In the genomic region with DNA sequence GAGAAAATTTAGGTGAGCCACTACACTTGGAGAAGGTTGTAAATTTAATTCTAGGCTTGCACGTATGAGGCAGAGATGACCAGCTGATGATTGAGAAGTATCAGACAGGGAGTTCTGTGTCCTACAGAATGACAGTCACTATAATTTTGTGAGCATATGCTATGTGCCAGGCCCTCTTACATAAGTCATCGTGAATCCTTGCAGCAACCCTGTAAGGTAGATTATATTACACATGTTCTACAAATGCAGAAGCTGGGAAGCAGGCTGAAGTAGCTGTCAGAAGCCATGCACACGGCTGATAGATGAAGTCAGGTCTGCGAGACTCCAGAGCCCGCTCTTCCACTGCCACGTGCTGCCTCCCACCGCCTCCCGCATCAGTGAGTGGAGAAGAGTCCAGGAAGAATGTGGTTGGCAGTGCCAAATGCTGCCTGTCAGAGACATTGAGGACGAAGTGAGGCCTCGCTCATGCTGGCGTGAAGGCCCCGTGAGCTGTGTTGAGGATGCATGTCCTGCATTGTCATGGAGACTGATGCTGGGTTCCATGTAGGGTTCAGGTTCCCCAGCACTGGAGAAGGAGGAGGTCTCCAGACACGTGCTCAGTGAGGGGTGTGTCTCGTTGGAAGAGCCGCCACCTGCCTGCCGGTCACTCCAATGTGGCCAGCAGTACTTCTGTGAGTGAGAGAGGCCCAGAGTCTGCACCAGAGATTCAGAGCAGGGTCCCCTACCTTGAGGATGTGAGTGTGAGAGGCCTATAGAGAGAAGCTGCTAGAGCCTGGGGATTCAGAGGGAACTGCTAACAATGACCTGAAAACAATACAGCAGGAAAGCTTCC, we compare ENCODE assay signal across 25 cellular contexts.
DNase-seq lines count a peak whose midpoint lies in the region; ATAC-seq, FAIRE-seq and TF ChIP-seq lines count a peak whose summit lies in the region.
"Had no signal": no experiment of that assay in that cellular context is flagged by ENCODE, and none has a peak within 500 bp of the region (broad histone marks: within the 10 kb centered on the region; RNA-seq: fewer than 3 reads in every experiment).

No MANE protein-coding gene starts in this region.

- no peaks in the 10 kb centered on the region for H3K36me3 ChIP-seq in PC-9 (ENCODE audit: low read depth)
- no peaks in the 10 kb centered on the region for H3K36me3 ChIP-seq in mammary epithelial cell (ENCODE audit: insufficient read depth, low read length)
- no peaks in the 10 kb centered on the region for H3K36me3 ChIP-seq in psoas muscle (ENCODE audit: insufficient read depth in 1 of 2, low read depth in 1 of 2)
- H3K36me3 ChIP-seq: HAP-1, upper lobe of right lung had no signal

- in situ Hi-C loops in mammary epithelial cell (cut with MboI; ENCODE audit: low sequenced_read_pairs in 2 of 2) = no loop called here

- no peaks in the 10 kb centered on the region for H3K9me3 ChIP-seq in PC-9 (ENCODE audit: insufficient read depth, low read depth)
- H3K9me3 ChIP-seq in mammary epithelial cell (replicated peaks; ENCODE audit: insufficient read depth, low read length) = no peaks in the 10 kb centered on the region
- H3K9me3 ChIP-seq in psoas muscle = no peaks in the 10 kb centered on the region
- H3K9me3 ChIP-seq: body of pancreas, HAP-1, upper lobe of right lung had no signal

- BruUV-seq in PC-9 (replicated peaks; lab: Mats Ljungman, UMichigan) (no TSS peak), mammary epithelial cell (replicated peaks; lab: Mats Ljungman, UMichigan) (no TSS peak)

- intact Hi-C loops in PC-9 (cut with micrococcal nuclease; ENCODE audit: unreplicated experiment) = loop anchor here (2.0 to 5.0 kb wide), 4 partner anchors 51 to 107 kb away; no protein-coding TSS in a partner anchor
- intact Hi-C loops in mammary epithelial cell (cut with micrococcal nuclease) = loop anchor here (1.0 to 5.0 kb wide), 4 partner anchors 51 to 598 kb away; no protein-coding TSS in a partner anchor
- intact Hi-C loops in psoas muscle (cut with DNase I) = no loop called here

- no peaks in the 10 kb centered on the region for H3K79me2 ChIP-seq in PC-9 (ENCODE audit: low read depth)
- no peaks in the 10 kb centered on the region for H3K79me2 ChIP-seq in mammary epithelial cell (ENCODE audit: insufficient read depth, low read length)
- H3K79me2 ChIP-seq: hepatocyte had no signal

- TF ChIP-seq CTCF in PC-9 (conservative IDR thresholded peaks at IDR 0.05) (no peak), mammary epithelial cell (conservative IDR thresholded peaks at IDR 0.05 in 1 of 2, IDR thresholded peaks at IDR 0.05 in 1 of 2; ENCODE audit: extremely low read depth in 1 of 2, insufficient read depth in 1 of 2, low read depth in 1 of 2, low read length in 2 of 2) (no peak), psoas muscle (IDR thresholded peaks at IDR 0.05) (no peak)

- peak overlapping the region; percentile 61 for H3K4me2 ChIP-seq in PC-9
- no peak overlapping the region for H3K4me2 ChIP-seq in mammary epithelial cell (ENCODE audit: insufficient read depth, low read depth, low read length)
- H3K4me2 ChIP-seq: hepatocyte had no signal

- no peak for FAIRE-seq in GM19239 (lab: Jason Lieb, UNC)
- FAIRE-seq: GM18507, small intestine had no signal

- H2AFZ ChIP-seq in PC-9 = no peak overlapping the region
- peak overlapping the region; percentile 35 for H2AFZ ChIP-seq in mammary epithelial cell (ENCODE audit: low read depth, low read length)
- H2AFZ ChIP-seq: hepatocyte had no signal

- peaks cover 30% of the 10 kb centered on the region for H3K4me1 ChIP-seq in PC-9 (replicated peaks; ENCODE audit: insufficient read depth)
- H3K4me1 ChIP-seq in mammary epithelial cell (ENCODE audit: insufficient read depth, low read length) = peaks cover 20% of the 10 kb centered on the region
- peaks cover 10% of the 10 kb centered on the region for H3K4me1 ChIP-seq in psoas muscle
- H3K4me1 ChIP-seq: body of pancreas, HAP-1, upper lobe of right lung had no signal

- DNase-seq in NCI-H2171 treated with DMSO at 0.1 percent for 48 hours (lab: John Stamatoyannopoulos, UW) = peak; percentile 37
- DNase-seq in NCI-H2171 (lab: John Stamatoyannopoulos, UW) = no peak
- DNase-seq in PC-9 = no peak
- no peak for DNase-seq in mammary epithelial cell
- no peak for DNase-seq in psoas muscle
- DNase-seq in DMS114 treated with DMSO at 0.1 percent for 48 hours (lab: John Stamatoyannopoulos, UW; ENCODE audit: unreplicated experiment) = no peak
- DNase-seq in stimulated activated CD4-positive, alpha-beta T cell treated with anti-CD3 and anti-CD28 coated beads, Interleukin-4, amount 100 ng/mL, for 24 hours = no peak
- no peak for DNase-seq in GM19239 (ENCODE audit: insufficient read length, low spot score)
- DNase-seq: activated CD4-positive, alpha-beta T cell treated with anti-CD3 and anti-CD28 coated beads, Interleukin-2, amount 50 U/mL, for 48 hours; activated CD4-positive, CD25-positive, alpha-beta regulatory T cell; activated effector memory CD4-positive, alpha-beta T cell treated with Interleukin-2 at 50 U/mL for 16 hours; activated naive CD8-positive, alpha-beta T cell treated with anti-CD3 and anti-CD28 coated beads, Interleukin-2, amount 10 ng/mL, durations not matched to agents 7 days and 5 days; body of pancreas; CD8-positive, alpha-beta memory T cell; effector CD8-positive, alpha-beta T cell; foreskin melanocyte; GF-D8; naive B cell; small intestine; stimulated activated CD4-positive, alpha-beta T cell treated with anti-CD3 and anti-CD28 coated beads, Interleukin-1b, Interleukin-23, amount 100 ng/mL, for 48 hours; T-helper 9 cell had no signal

- H3K27ac ChIP-seq in PC-9 (peak overlapping the region; percentile 66), mammary epithelial cell (ENCODE audit: insufficient read depth, low read depth, low read length) (peak overlapping the region; percentile 9), psoas muscle (peak overlapping the region; percentile 36)
- H3K27ac ChIP-seq: body of pancreas, hepatocyte, upper lobe of right lung had no signal

- H3K9me2 ChIP-seq in PC-9 (ENCODE audit: insufficient read depth) = no peaks in the 10 kb centered on the region

- no peak overlapping the region for H3K4me3 ChIP-seq in PC-9
- H3K4me3 ChIP-seq in mammary epithelial cell (replicated peaks in 1 of 3; ENCODE audit: insufficient read depth in 1 of 3, low read depth in 2 of 3, low read length in 3 of 3) = no peak overlapping the region
- H3K4me3 ChIP-seq in psoas muscle = no peak overlapping the region
- H3K4me3 ChIP-seq: body of pancreas, HAP-1, hepatocyte, upper lobe of right lung had no signal

- H3K27me3 ChIP-seq in PC-9 (ENCODE audit: insufficient read depth, low read depth) = no peaks in the 10 kb centered on the region
- H3K27me3 ChIP-seq in mammary epithelial cell (ENCODE audit: insufficient read depth, low read length) = no peaks in the 10 kb centered on the region
- H3K27me3 ChIP-seq in psoas muscle (ENCODE audit: insufficient read depth in 3 of 3, low read length in 2 of 3) = no peaks in the 10 kb centered on the region
- H3K27me3 ChIP-seq: body of pancreas, hepatocyte, upper lobe of right lung had no signal

- H4K20me1 ChIP-seq in PC-9 (ENCODE audit: insufficient read depth) (no peaks in the 10 kb centered on the region), mammary epithelial cell (ENCODE audit: insufficient read depth, low read length) (no peaks in the 10 kb centered on the region)

- POLR2A ChIA-PET in PC-9 (lab: Charles Lee; ENCODE audit: unreplicated experiment) = interaction anchor here (0.7 kb wide), 1 partner anchor 705 kb away, joined by 4 read pairs; no protein-coding TSS in a partner anchor

- ATAC-seq in psoas muscle = peak; percentile 72 to 91 (median 88)
- ATAC-seq: body of pancreas had no signal

- WGBS in mammary epithelial cell (ENCODE audit: low coverage, missing lambda C conversion rate) = 92% methylated on average over 10 of the region's 16 CpGs
- WGBS in psoas muscle, 3 donors = 61 to 81% (median 66%) methylated on average over 16 of the region's 16 CpGs

- no peak overlapping the region for H3K9ac ChIP-seq in mammary epithelial cell (ENCODE audit: insufficient read depth, low read length)

- H3F3A ChIP-seq in PC-9 (ENCODE audit: insufficient read depth, low read depth) = peaks cover 28% of the 10 kb centered on the region; the same call in 1 of the 2 replicates

- CTCF ChIA-PET in PC-9 (lab: Charles Lee) = interaction anchor here (0.8 kb wide), 1 partner anchor 596 kb away, joined by 3 read pairs; no protein-coding TSS in a partner anchor
- CTCF ChIA-PET in mammary epithelial cell (lab: Charles Lee; ENCODE audit: low non-redundant PET) = no interaction called here

- dilution Hi-C loops in mammary epithelial cell (cut with HindIII; ENCODE audit: low sequenced_read_pairs) = no loop called here

Comparison
In these comparisons a context has a peak if more than half of its experiments do, and no peak if none do; other contexts are left out.
1. H3K27ac ChIP-seq: peak in every context shown above with its lines; median percentile 66 in PC-9; 36 in psoas muscle; 9 in mammary epithelial cell.
2. intact Hi-C loops: an anchor here in PC-9 (2.0 to 5.0 kb wide) and mammary epithelial cell (1.0 to 5.0 kb wide); none called in psoas muscle.